In genomic region chr11:116221351-116221750, GRCh38 we compare ENCODE assay signal across 24 cellular contexts.
"Had no signal": no experiment of that assay in that cellular context is flagged by ENCODE, and none has a peak within 500 bp of the region (broad histone marks: within the 10 kb centered on the region; RNA-seq: fewer than 3 reads in every experiment).

No MANE protein-coding gene starts in this region.

- H3K4me3 Mint-ChIP-seq: T-cell had no signal

- H3K36me3 Mint-ChIP-seq: T-cell had no signal

- ATAC-seq: HepG2, T-cell had no signal

- DNase-seq: IMR-90, Kasumi-1, MM.1S, NCI-H1092 treated with DMSO at 0.1 percent for 48 hours, NCI-H1436, NCI-H187, NCI-H2029, NCI-H2081 treated with DMSO at 0.1 percent for 48 hours, NCI-H2171, NCI-H226, NCI-H446, NCI-H510A, NCI-H524 treated with DMSO at 0.1 percent for 48 hours, NCI-H69, NCI-H774, Right ventricle myocardium superior, RPMI8226, SIG-M5, T-cell had no signal

- H3K36me3 ChIP-seq: SJSA1 had no signal

- H3K4me3 ChIP-seq: SJSA1, SK-N-MC had no signal

- H3K4me2 ChIP-seq: KMS-11 had no signal

- H3K27ac Mint-ChIP-seq: T-cell had no signal

- H3K9ac ChIP-seq: KMS-11 had no signal

- H3K4me1 ChIP-seq: SJSA1 had no signal

- H3K4me1 Mint-ChIP-seq: T-cell had no signal

- FAIRE-seq: HepG2, RCC 7860 had no signal

- H3K27ac ChIP-seq: KMS-11, SJSA1, SK-N-MC had no signal

- H3K9me3 ChIP-seq: SJSA1 had no signal

- H3K27me3 ChIP-seq: SJSA1 had no signal
